Comparison of ENCODE assay signal across 26 cellular contexts in the genomic region with DNA sequence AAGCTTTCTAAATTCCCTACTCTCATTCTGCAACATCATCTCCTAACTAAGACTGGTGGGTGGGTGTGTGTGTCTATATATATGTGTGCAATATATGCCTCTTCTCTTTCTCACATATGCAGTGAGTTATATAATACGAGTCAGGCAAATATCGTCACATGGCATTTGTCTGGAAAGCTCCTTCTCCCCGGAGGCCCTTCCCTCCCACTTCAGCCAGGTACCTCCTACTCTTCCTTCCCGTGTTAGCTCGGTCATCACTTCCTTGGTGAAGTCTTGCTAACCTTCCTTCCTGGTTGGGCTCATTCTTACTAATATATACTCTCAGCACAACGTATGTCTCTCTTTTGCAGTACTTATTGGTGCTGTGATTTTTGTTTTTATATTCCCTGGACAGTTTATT.
"Had no signal": no experiment of that assay in that cellular context is flagged by ENCODE, and none has a peak within 500 bp of the region (broad histone marks: within the 10 kb centered on the region; RNA-seq: fewer than 3 reads in every experiment).

No MANE protein-coding gene starts in this region.

- H3K9me3 ChIP-seq: ascending aorta, gastrocnemius medialis, heart left ventricle had no signal

- H3K4me1 ChIP-seq: ascending aorta, foreskin keratinocyte, gastrocnemius medialis had no signal

- H3K27me3 ChIP-seq: ascending aorta, gastrocnemius medialis, heart left ventricle had no signal

- H3K4me3 Mint-ChIP-seq: activated CD8-positive, alpha-beta memory T cell treated with anti-CD3 and anti-CD28 coated beads, Interleukin-2, amount 10 ng/mL, durations not matched to agents 7 days and 5 days; activated CD8-positive, alpha-beta T cell treated with anti-CD3 and anti-CD28 coated beads, Interleukin-2, amount 10 ng/mL, durations not matched to agents 7 days and 5 days; activated naive CD4-positive, alpha-beta T cell treated with anti-CD3 and anti-CD28 coated beads, Interleukin-2, amount 10 ng/mL, durations not matched to agents 7 days and 5 days; activated naive CD8-positive, alpha-beta T cell treated with anti-CD3 and anti-CD28 coated beads, Interleukin-2, amount 10 ng/mL, durations not matched to agents 7 days and 5 days; activated T-helper 1 cell treated with anti-CD3 and anti-CD28 coated beads, Interleukin-12 subunit alpha, Interleukin-12 subunit beta, Interleukin-2, Interleukin-4 antibody, amounts not matched to agents 30 ng/mL and 10 ng/mL and 1 ng/mL, durations not matched to agents 14 hours and 24 hours and 36 hours; brain; effector memory CD8-positive, alpha-beta T cell had no signal

- H3K27ac ChIP-seq: ascending aorta, epithelial cell of prostate, foreskin keratinocyte, gastrocnemius medialis, heart left ventricle had no signal

- H3K4me3 ChIP-seq: ascending aorta, gastrocnemius medialis, heart left ventricle had no signal

- DNase-seq: activated CD4-positive, alpha-beta T cell treated with anti-CD3 and anti-CD28 coated beads for 48 hours; activated CD4-positive, CD25-positive, alpha-beta regulatory T cell; activated CD4-positive, CD25-positive, alpha-beta regulatory T cell treated with anti-CD3 and anti-CD28 coated beads, Interleukin-2, amount 50 U/mL, for 72 hours; activated CD8-positive, alpha-beta memory T cell treated with anti-CD3 and anti-CD28 coated beads, Interleukin-2, amount 10 ng/mL, durations not matched to agents 7 days and 5 days; activated CD8-positive, alpha-beta memory T cell treated with anti-CD3 and anti-CD28 coated beads, Interleukin-2, amount 50 U/mL, for 4 hours; activated CD8-positive, alpha-beta T cell treated with anti-CD3 and anti-CD28 coated beads, Interleukin-2, amount 10 ng/mL, durations not matched to agents 7 days and 5 days; activated gamma-delta T cell; activated naive CD4-positive, alpha-beta T cell; activated naive CD4-positive, alpha-beta T cell treated with anti-CD3 and anti-CD28 coated beads, Interleukin-2, amount 10 ng/mL, durations not matched to agents 7 days and 5 days; activated naive CD8-positive, alpha-beta T cell treated with anti-CD3 and anti-CD28 coated beads, Interleukin-2, amount 10 ng/mL, durations not matched to agents 7 days and 5 days; activated T-cell treated with anti-CD3 and anti-CD28 coated beads, Interleukin-2, amount 50 U/mL, for 1 hour; activated T-cell treated with anti-CD3 and anti-CD28 coated beads, Interleukin-2, amount 50 U/mL, for 48 hours; cortex of kidney; dermis blood vessel endothelial cell; effector CD4-positive, alpha-beta T cell; effector memory CD8-positive, alpha-beta T cell; foreskin keratinocyte; gastrocnemius medialis; glutamatergic neuron; heart left ventricle; T-helper 2 cell had no signal

- H3K9me3 Mint-ChIP-seq: activated naive CD4-positive, alpha-beta T cell treated with anti-CD3 and anti-CD28 coated beads, Interleukin-2, amount 10 ng/mL, durations not matched to agents 7 days and 5 days; activated T-helper 1 cell treated with anti-CD3 and anti-CD28 coated beads, Interleukin-12 subunit alpha, Interleukin-12 subunit beta, Interleukin-2, Interleukin-4 antibody, amounts not matched to agents 30 ng/mL and 10 ng/mL and 1 ng/mL, durations not matched to agents 14 hours and 24 hours and 36 hours; effector memory CD8-positive, alpha-beta T cell had no signal

- ATAC-seq: activated CD8-positive, alpha-beta memory T cell treated with anti-CD3 and anti-CD28 coated beads, Interleukin-2, amount 10 ng/mL, durations not matched to agents 7 days and 5 days; activated CD8-positive, alpha-beta T cell treated with anti-CD3 and anti-CD28 coated beads, Interleukin-2, amount 10 ng/mL, durations not matched to agents 7 days and 5 days; activated naive CD4-positive, alpha-beta T cell treated with anti-CD3 and anti-CD28 coated beads, Interleukin-2, amount 50 U/mL, for 72 hours; effector memory CD8-positive, alpha-beta T cell; foreskin keratinocyte; gastrocnemius medialis; heart left ventricle had no signal

- H3K27me3 Mint-ChIP-seq: activated CD8-positive, alpha-beta memory T cell treated with anti-CD3 and anti-CD28 coated beads, Interleukin-2, amount 10 ng/mL, durations not matched to agents 7 days and 5 days had no signal

- H3K27ac Mint-ChIP-seq: activated CD8-positive, alpha-beta memory T cell treated with anti-CD3 and anti-CD28 coated beads, Interleukin-2, amount 10 ng/mL, durations not matched to agents 7 days and 5 days; activated CD8-positive, alpha-beta T cell treated with anti-CD3 and anti-CD28 coated beads, Interleukin-2, amount 10 ng/mL, durations not matched to agents 7 days and 5 days; activated naive CD4-positive, alpha-beta T cell treated with anti-CD3 and anti-CD28 coated beads, Interleukin-2, amount 10 ng/mL, durations not matched to agents 7 days and 5 days; activated naive CD4-positive, alpha-beta T cell treated with anti-CD3 and anti-CD28 coated beads, Interleukin-2, amount 50 U/mL, for 72 hours; activated naive CD8-positive, alpha-beta T cell treated with anti-CD3 and anti-CD28 coated beads, Interleukin-2, amount 10 ng/mL, durations not matched to agents 7 days and 5 days; activated T-helper 1 cell treated with anti-CD3 and anti-CD28 coated beads, Interleukin-12 subunit alpha, Interleukin-12 subunit beta, Interleukin-2, Interleukin-4 antibody, amounts not matched to agents 30 ng/mL and 10 ng/mL and 1 ng/mL, durations not matched to agents 14 hours and 24 hours and 36 hours; brain; effector memory CD8-positive, alpha-beta T cell had no signal

- H3K36me3 Mint-ChIP-seq: activated CD8-positive, alpha-beta memory T cell treated with anti-CD3 and anti-CD28 coated beads, Interleukin-2, amount 10 ng/mL, durations not matched to agents 7 days and 5 days; activated naive CD4-positive, alpha-beta T cell treated with anti-CD3 and anti-CD28 coated beads, Interleukin-2, amount 10 ng/mL, durations not matched to agents 7 days and 5 days; activated naive CD8-positive, alpha-beta T cell treated with anti-CD3 and anti-CD28 coated beads, Interleukin-2, amount 10 ng/mL, durations not matched to agents 7 days and 5 days; brain had no signal

- H3K36me3 ChIP-seq: ascending aorta, gastrocnemius medialis, heart left ventricle had no signal
